Comparison of ENCODE assay signal across 24 cellular contexts in the genomic region with DNA sequence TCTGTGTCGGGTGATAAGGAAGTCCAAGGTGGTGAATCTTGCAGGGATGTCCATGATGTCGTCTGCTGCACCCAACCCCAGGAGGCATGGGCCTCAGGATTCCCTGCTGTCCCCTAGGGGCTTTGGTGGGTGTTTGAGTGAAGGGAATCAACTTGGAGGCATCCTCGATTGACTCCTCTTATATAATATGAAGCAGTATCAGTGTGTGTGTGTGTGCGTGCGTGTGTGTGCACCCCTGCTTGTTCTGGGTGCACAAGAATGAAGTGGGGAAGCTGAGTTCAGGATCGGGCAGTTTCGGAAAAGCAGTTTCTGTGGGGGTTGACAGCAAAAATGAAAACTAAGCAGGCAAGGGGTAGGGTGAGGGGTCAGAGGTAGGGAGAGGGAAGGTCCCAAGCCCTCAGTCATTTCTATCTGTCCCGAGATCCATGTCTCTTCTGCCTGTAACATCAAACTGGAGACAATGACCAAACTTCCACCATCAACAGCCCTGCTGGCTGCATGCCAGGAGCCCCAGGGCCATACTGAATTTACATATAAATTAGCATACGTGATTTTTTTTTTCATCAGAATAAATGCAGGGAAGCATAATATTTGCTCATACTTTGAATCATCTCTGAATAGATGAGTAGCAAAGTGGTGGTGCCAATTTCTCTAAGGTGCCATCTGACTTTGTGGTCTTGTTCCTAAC. TPM values are rescaled to one million over a fixed set of nuclear protein-coding genes. Genes with fewer than 3 reads are reported as not detected.
"Had no signal": no experiment of that assay in that cellular context is flagged by ENCODE, and none has a peak within 500 bp of the region (broad histone marks: within the 10 kb centered on the region; RNA-seq: fewer than 3 reads in every experiment).

No MANE protein-coding gene starts in this region.

- H3K27ac Mint-ChIP-seq: activated CD4-positive, alpha-beta memory T cell treated with anti-CD3 and anti-CD28 coated beads, Interleukin-2, amount 10 ng/mL, durations not matched to agents 7 days and 5 days; activated CD8-positive, alpha-beta memory T cell treated with anti-CD3 and anti-CD28 coated beads, Interleukin-2, amount 10 ng/mL, durations not matched to agents 7 days and 5 days; activated naive CD8-positive, alpha-beta T cell treated with anti-CD3 and anti-CD28 coated beads for 36 hours; brain; naive thymus-derived CD8-positive, alpha-beta T cell; type B pancreatic cell had no signal

- H3K4me1 ChIP-seq: colonic mucosa had no signal

- H3K4me1 Mint-ChIP-seq: activated CD4-positive, alpha-beta memory T cell treated with anti-CD3 and anti-CD28 coated beads, Interleukin-2, amount 10 ng/mL, durations not matched to agents 7 days and 5 days; activated CD8-positive, alpha-beta memory T cell treated with anti-CD3 and anti-CD28 coated beads, Interleukin-2, amount 10 ng/mL, durations not matched to agents 7 days and 5 days; activated naive CD8-positive, alpha-beta T cell treated with anti-CD3 and anti-CD28 coated beads for 36 hours; brain had no signal

- H3K4me3 Mint-ChIP-seq: activated CD4-positive, alpha-beta memory T cell treated with anti-CD3 and anti-CD28 coated beads, Interleukin-2, amount 10 ng/mL, durations not matched to agents 7 days and 5 days; activated CD8-positive, alpha-beta memory T cell treated with anti-CD3 and anti-CD28 coated beads, Interleukin-2, amount 10 ng/mL, durations not matched to agents 7 days and 5 days; activated naive CD8-positive, alpha-beta T cell treated with anti-CD3 and anti-CD28 coated beads for 36 hours; brain; naive thymus-derived CD8-positive, alpha-beta T cell; type B pancreatic cell had no signal

- H3K27ac ChIP-seq: colonic mucosa, ovary had no signal

- H3K27me3 ChIP-seq: ovary had no signal

- H3K36me3 Mint-ChIP-seq: activated CD8-positive, alpha-beta memory T cell treated with anti-CD3 and anti-CD28 coated beads, Interleukin-2, amount 10 ng/mL, durations not matched to agents 7 days and 5 days; activated naive CD8-positive, alpha-beta T cell treated with anti-CD3 and anti-CD28 coated beads for 36 hours; brain; type B pancreatic cell had no signal

- H3K4me3 ChIP-seq: colonic mucosa, ovary had no signal

- DNase-seq: activated CD4-positive, alpha-beta memory T cell treated with anti-CD3 and anti-CD28 coated beads, Interleukin-2, amount 10 ng/mL, durations not matched to agents 7 days and 5 days; activated CD4-positive, alpha-beta T cell treated with anti-CD3 and anti-CD28 coated beads for 48 hours; activated CD4-positive, CD25-positive, alpha-beta regulatory T cell; activated CD8-positive, alpha-beta memory T cell treated with anti-CD3 and anti-CD28 coated beads, Interleukin-2, amount 10 ng/mL, durations not matched to agents 7 days and 5 days; activated naive CD8-positive, alpha-beta T cell treated with anti-CD3 and anti-CD28 coated beads for 36 hours; amniotic stem cell; central memory CD4-positive, alpha-beta T cell; colonic mucosa; erythroblast; foreskin melanocyte; glutamatergic neuron; hippocampal formation; left cardiac atrium; mesenchymal stem cell; naive thymus-derived CD8-positive, alpha-beta T cell; ovary; stimulated activated CD4-positive, alpha-beta T cell treated with anti-CD3 and anti-CD28 coated beads, Interleukin-2, amount 100 ng/mL, for 24 hours; stimulated activated naive CD4-positive, alpha-beta T cell treated with Interleukin-2 at 50 U/mL for 16 hours had no signal

- H3K36me3 ChIP-seq: colonic mucosa, ovary had no signal

- FAIRE-seq: endometrium, islet of Langerhans, TTC549 had no signal

- H3K27me3 Mint-ChIP-seq: activated CD4-positive, alpha-beta memory T cell treated with anti-CD3 and anti-CD28 coated beads, Interleukin-2, amount 10 ng/mL, durations not matched to agents 7 days and 5 days had no signal

- H3K9me3 ChIP-seq: colonic mucosa, ovary had no signal

- H3K9me3 Mint-ChIP-seq: activated CD4-positive, alpha-beta memory T cell treated with anti-CD3 and anti-CD28 coated beads, Interleukin-2, amount 10 ng/mL, durations not matched to agents 7 days and 5 days; activated naive CD8-positive, alpha-beta T cell treated with anti-CD3 and anti-CD28 coated beads for 36 hours; brain; type B pancreatic cell had no signal

RNA-seq across cellular contexts. Expression of a gene that starts 2.0 kb away (rescaled TPM):
- total RNA-seq: activated CD4-positive, alpha-beta memory T cell treated with anti-CD3 and anti-CD28 coated beads, Interleukin-2, amount 10 ng/mL, durations not matched to agents 7 days and 5 days; activated CD8-positive, alpha-beta memory T cell treated with anti-CD3 and anti-CD28 coated beads, Interleukin-2, amount 10 ng/mL, durations not matched to agents 7 days and 5 days; activated naive CD8-positive, alpha-beta T cell treated with anti-CD3 and anti-CD28 coated beads for 36 hours; naive thymus-derived CD8-positive, alpha-beta T cell; T-helper 2 cell treated with Interferon-gamma antibody and Interleukin-4, amounts not matched to agents 100 ng/mL and 5 ng/mL, for 36 hours had no signal
- polyA plus RNA-seq: naive thymus-derived CD8-positive, alpha-beta T cell had no signal
